In the genomic region with DNA sequence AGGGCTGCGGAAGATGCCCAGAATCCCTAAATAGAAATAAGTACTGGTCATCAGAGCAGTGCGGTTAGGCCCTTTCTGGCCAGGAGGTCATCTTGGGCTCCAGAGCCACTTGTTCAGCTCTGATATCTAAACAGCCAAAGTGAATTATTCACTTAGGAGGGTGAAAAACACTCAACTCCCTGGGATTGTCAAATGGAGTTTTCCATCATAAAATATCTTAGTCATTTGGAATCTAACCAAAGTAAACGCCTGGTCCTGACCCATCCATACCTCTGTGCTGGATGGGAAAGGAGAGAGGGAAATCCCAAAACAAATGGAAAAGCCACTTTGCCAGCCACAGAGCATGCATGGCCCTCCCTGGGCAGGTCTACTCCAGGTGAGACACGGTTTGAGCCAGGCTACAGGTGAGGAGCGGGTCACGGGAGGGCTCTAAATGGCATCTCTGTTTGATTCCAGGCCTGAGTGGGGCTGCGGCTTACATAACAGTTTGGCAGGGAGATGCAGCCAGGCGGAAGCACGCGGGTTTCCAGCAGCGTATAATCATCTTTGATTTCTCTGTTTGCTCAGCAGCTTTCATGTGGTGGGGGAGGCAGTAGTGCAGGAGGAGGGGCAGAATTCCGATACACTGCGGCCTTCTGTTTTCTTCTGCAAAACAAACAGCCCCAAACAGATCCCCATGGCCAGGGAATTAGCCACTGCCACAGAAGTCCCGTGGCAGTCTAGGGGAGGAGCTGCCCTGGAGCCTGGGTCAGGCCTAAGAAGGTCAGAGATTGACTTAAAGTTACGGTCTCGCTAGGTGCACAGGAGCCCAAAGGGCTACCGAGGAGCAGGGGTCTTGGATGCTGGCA, we compare ENCODE assay signal across 1 cellular context.
TF ChIP-seq lines count a peak whose summit lies in the region.

No MANE protein-coding gene starts in this region.

TF ChIP-seq in HepG2, 621 proteins besides CTCF, POLR2A, EP300 and RAD21 (continued from another document and continues in another):
- TF ChIP-seq, protein P1, sequence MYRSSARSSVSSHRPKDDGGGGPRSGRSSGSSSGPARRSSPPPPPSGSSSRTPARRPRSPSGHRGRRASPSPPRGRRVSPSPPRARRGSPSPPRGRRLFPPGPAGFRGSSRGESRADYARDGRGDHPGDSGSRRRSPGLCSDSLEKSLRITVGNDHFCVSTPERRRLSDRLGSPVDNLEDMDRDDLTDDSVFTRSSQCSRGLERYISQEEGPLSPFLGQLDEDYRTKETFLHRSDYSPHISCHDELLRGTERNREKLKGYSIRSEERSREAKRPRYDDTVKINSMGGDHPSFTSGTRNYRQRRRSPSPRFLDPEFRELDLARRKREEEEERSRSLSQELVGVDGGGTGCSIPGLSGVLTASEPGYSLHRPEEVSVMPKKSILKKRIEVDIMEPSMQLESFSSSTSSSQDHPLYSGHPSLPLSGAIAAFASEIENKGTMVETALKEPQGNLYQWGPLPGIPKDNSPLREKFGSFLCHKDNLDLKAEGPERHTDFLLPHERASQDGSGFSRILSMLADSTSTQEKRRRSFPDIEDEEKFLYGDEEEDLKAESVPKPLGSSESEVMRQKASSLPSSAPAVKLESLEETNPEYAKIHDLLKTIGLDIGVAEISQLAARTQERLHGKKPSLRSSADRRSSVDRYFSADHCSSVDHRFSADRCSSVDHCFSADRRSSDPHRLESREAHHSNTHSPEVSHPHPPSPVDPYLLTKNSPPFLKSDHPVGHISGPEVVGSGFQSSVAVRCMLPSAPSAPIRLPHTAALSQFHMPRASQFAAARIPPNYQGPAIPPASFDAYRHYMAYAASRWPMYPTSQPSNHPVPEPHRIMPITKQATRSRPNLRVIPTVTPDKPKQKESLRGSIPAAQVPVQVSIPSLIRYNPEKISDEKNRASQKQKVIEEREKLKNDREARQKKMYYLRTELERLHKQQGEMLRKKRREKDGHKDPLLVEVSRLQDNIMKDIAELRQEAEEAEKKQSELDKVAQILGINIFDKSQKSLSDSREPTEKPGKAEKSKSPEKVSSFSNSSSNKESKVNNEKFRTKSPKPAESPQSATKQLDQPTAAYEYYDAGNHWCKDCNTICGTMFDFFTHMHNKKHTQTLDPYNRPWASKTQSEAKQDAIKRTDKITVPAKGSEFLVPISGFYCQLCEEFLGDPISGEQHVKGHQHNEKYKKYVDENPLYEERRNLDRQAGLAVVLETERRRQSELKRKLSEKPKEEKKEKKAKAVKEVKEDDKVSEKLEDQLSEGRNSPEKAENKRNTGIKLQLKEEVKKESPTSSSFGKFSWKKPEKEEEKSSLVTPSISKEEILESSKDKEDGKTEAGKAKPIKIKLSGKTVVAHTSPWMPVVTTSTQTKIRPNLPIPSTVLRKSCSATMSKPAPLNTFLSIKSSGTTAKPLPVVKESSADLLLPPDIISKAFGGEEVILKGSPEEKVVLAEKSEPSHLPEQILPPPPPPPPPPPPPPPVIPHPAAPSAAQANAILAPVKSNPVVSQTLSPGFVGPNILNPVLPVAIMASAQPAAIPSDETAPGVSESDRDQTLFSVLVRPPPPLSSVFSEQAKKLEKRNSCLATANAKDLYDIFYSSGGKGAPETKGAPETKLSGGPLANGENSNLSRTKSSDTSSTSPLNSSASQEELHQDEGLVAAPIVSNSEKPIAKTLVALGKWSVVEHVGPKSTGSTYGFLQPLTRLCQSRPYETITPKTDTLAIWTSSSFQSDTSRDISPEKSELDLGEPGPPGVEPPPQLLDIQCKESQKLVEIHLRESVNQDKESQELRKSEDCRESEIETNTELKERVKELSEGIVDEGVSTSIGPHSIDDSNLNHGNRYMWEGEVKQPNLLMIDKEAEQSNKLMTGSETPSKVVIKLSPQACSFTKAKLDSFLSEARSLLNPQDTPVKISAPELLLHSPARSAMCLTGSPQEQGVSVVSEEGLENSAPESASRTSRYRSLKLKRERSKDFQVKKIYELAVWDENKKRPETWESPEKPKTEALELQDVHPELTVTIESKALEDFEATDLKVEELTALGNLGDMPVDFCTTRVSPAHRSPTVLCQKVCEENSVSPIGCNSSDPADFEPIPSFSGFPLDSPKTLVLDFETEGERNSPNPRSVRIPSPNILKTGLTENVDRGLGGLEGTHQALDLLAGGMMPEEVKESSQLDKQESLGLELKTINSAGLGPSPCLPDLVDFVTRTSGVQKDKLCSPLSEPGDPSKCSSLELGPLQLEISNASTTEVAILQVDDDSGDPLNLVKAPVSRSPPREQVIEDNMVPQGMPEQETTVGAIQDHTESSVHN (CRISPR knock-in tag; IDR thresholded peaks at IDR 0.05) = 0 out of 2 replicates have a peak, but pooled peaks have one; percentile 34
- TF ChIP-seq TBP (CRISPR knock-in tag; IDR thresholded peaks at IDR 0.05) (no peak), ZNF280D (CRISPR knock-in tag; IDR thresholded peaks at IDR 0.05) (no peak), NR3C1 (CRISPR knock-in tag; IDR thresholded peaks at IDR 0.05) (no peak), TAF15 (IDR thresholded peaks at IDR 0.05; ENCODE audit: low read depth, low read length, poor library complexity, severe bottlenecking) (no peak), KLF12 (CRISPR knock-in tag; IDR thresholded peaks at IDR 0.05; ENCODE audit: borderline replicate concordance) (no peak), NCOA1 (CRISPR knock-in tag; IDR thresholded peaks at IDR 0.05) (no peak), SSRP1 (CRISPR knock-in tag; IDR thresholded peaks at IDR 0.05) (no peak), FOXJ3 (CRISPR knock-in tag; IDR thresholded peaks at IDR 0.05; ENCODE audit: borderline replicate concordance) (peak; percentile 53; the same call in 1 of the 2 replicates), ZNF143 (CRISPR knock-in tag; IDR thresholded peaks at IDR 0.05) (no peak), SRSF1 (optimal IDR thresholded peaks at IDR 0.05; ENCODE audit: low read depth, low read length) (no peak), RELA (CRISPR knock-in tag; IDR thresholded peaks at IDR 0.05) (no peak), ELF4 (CRISPR knock-in tag; IDR thresholded peaks at IDR 0.05; ENCODE audit: borderline replicate concordance) (no peak), ZNF543 (CRISPR knock-in tag; IDR thresholded peaks at IDR 0.05) (no peak; the same call in 1 of the 2 replicates), ZNF878 (CRISPR knock-in tag; IDR thresholded peaks at IDR 0.05) (peak; percentile 88; the same call in 1 of the 2 replicates), HNRNPUL1 (IDR thresholded peaks at IDR 0.05; ENCODE audit: low read depth, low read length) (no peak), ZNF775 (CRISPR knock-in tag; IDR thresholded peaks at IDR 0.05; ENCODE audit: borderline replicate concordance) (no peak), AGO2 (optimal IDR thresholded peaks at IDR 0.05; ENCODE audit: low read depth, low read length) (no peak), TCF7 (IDR thresholded peaks at IDR 0.05; ENCODE audit: low read depth) (peak; percentile 97), ZNF550 (CRISPR knock-in tag; IDR thresholded peaks at IDR 0.05; ENCODE audit: borderline replicate concordance) (no peak), CREB3 (CRISPR knock-in tag; IDR thresholded peaks at IDR 0.05) (no peak), ZNF333 (CRISPR knock-in tag; IDR thresholded peaks at IDR 0.05; ENCODE audit: borderline replicate concordance) (no peak), ZSCAN20 (CRISPR knock-in tag; IDR thresholded peaks at IDR 0.05; ENCODE audit: borderline replicate concordance) (no peak), MED8 (CRISPR knock-in tag; IDR thresholded peaks at IDR 0.05; ENCODE audit: insufficient replicate concordance) (no peak), BCL6 (CRISPR knock-in tag; IDR thresholded peaks at IDR 0.05) (peak; percentile 77), RNF2 (conservative IDR thresholded peaks at IDR 0.05; ENCODE audit: low read depth) (no peak), HNRNPK (IDR thresholded peaks at IDR 0.05; ENCODE audit: low read depth, low read length, poor library complexity, severe bottlenecking) (no peak), MTF2 (CRISPR knock-in tag; IDR thresholded peaks at IDR 0.05; ENCODE audit: borderline replicate concordance) (no peak), ARNT2 (CRISPR knock-in tag; IDR thresholded peaks at IDR 0.05; ENCODE audit: low read depth) (no peak), REL (CRISPR knock-in tag; conservative IDR thresholded peaks at IDR 0.05) (no peak), KAT2B (IDR thresholded peaks at IDR 0.05; ENCODE audit: borderline replicate concordance, low read depth, low read length) (no peak), EED (CRISPR knock-in tag; IDR thresholded peaks at IDR 0.05) (no peak), ZNF512B (CRISPR knock-in tag; IDR thresholded peaks at IDR 0.05; ENCODE audit: borderline replicate concordance) (0 out of 2 replicates have a peak, but pooled peaks have one; percentile 30)
- TF ChIP-seq, protein P2, sequence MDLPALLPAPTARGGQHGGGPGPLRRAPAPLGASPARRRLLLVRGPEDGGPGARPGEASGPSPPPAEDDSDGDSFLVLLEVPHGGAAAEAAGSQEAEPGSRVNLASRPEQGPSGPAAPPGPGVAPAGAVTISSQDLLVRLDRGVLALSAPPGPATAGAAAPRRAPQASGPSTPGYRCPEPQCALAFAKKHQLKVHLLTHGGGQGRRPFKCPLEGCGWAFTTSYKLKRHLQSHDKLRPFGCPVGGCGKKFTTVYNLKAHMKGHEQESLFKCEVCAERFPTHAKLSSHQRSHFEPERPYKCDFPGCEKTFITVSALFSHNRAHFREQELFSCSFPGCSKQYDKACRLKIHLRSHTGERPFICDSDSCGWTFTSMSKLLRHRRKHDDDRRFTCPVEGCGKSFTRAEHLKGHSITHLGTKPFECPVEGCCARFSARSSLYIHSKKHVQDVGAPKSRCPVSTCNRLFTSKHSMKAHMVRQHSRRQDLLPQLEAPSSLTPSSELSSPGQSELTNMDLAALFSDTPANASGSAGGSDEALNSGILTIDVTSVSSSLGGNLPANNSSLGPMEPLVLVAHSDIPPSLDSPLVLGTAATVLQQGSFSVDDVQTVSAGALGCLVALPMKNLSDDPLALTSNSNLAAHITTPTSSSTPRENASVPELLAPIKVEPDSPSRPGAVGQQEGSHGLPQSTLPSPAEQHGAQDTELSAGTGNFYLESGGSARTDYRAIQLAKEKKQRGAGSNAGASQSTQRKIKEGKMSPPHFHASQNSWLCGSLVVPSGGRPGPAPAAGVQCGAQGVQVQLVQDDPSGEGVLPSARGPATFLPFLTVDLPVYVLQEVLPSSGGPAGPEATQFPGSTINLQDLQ (CRISPR knock-in tag; IDR thresholded peaks at IDR 0.05) = no peak
- TF ChIP-seq, protein P3, sequence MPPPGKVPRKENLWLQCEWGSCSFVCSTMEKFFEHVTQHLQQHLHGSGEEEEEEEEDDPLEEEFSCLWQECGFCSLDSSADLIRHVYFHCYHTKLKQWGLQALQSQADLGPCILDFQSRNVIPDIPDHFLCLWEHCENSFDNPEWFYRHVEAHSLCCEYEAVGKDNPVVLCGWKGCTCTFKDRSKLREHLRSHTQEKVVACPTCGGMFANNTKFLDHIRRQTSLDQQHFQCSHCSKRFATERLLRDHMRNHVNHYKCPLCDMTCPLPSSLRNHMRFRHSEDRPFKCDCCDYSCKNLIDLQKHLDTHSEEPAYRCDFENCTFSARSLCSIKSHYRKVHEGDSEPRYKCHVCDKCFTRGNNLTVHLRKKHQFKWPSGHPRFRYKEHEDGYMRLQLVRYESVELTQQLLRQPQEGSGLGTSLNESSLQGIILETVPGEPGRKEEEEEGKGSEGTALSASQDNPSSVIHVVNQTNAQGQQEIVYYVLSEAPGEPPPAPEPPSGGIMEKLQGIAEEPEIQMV (CRISPR knock-in tag; IDR thresholded peaks at IDR 0.05; ENCODE audit: low read depth) = peak; percentile 53; the same call in 1 of the 2 replicates
